ENCODE assay signal across 18 cellular contexts in the genomic region with DNA sequence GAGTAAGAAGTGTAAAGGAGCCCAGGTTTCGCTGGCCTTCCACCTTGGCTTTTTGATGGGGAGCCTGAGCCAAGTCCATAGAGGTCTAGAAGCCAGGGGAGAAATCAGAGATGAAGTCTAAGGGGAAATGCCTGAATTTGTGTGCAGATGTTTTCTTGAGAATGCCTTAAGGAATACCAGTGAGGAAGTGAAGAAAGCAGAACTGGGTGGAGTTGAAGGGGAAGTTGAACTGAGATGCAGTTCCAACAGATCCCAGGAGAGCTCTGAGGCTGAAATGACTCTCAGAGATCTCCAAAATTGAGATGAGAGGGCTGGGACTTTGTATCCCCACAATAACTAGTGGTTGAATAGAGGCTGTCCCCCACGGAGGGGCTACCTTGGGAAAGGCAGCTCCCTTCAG.
"Had no signal": no experiment of that assay in that cellular context is flagged by ENCODE, and none has a peak within 500 bp of the region (broad histone marks: within the 10 kb centered on the region; RNA-seq: fewer than 3 reads in every experiment).

No MANE protein-coding gene starts in this region.

- H3K79me2 ChIP-seq: hepatocyte had no signal

- H3K4me3 ChIP-seq: cardiac muscle cell, hepatocyte, lower lobe of right lung, spleen, tibial artery, uterus had no signal

- H3K27ac ChIP-seq: cardiac muscle cell, hepatocyte, lower lobe of right lung, spleen, tibial artery, uterus had no signal

- H3K4me1 ChIP-seq: lower lobe of right lung, spleen, tibial artery, uterus had no signal

- FAIRE-seq: islet of Langerhans, TTC549 had no signal

- H2AFZ ChIP-seq: hepatocyte had no signal

- H3K9me3 ChIP-seq: lower lobe of right lung, spleen, tibial artery, uterus had no signal

- H3K4me2 ChIP-seq: hepatocyte had no signal

- DNase-seq: activated CD4-positive, alpha-beta T cell treated with anti-CD3 and anti-CD28 coated beads for 36 hours; activated CD4-positive, alpha-beta T cell treated with anti-CD3 and anti-CD28 coated beads, Interleukin-2, amount 50 U/mL, for 48 hours; activated gamma-delta T cell treated with Interleukin-2 at 50 U/mL for 16 hours; amygdala; effector memory CD8-positive, alpha-beta T cell; left colon; lower lobe of right lung; natural killer cell; nucleus accumbens; spleen; stimulated activated naive CD4-positive, alpha-beta T cell; T-helper 2 cell; tibial artery; uterus had no signal

- ATAC-seq: activated CD4-positive, alpha-beta T cell treated with anti-CD3 and anti-CD28 coated beads for 36 hours; effector memory CD8-positive, alpha-beta T cell; left colon; lower lobe of right lung; natural killer cell had no signal

- H3K36me3 ChIP-seq: cardiac muscle cell, lower lobe of right lung, spleen, tibial artery, uterus had no signal

- H3K27me3 ChIP-seq: cardiac muscle cell, hepatocyte, spleen, tibial artery, uterus had no signal
